1 cellular context compared by ENCODE assay signal in genomic region chr1:243254927-243255790, GRCh38.
TF ChIP-seq lines count a peak whose summit lies in the region.

CEP170 (minus strand) TSS chr1:243255281; CDS start chr1:243225280, 30,001 bp downstream.

TF ChIP-seq in HEK293, 187 proteins besides CTCF, POLR2A, EP300 and RAD21 (continued from another document and continues in another):
- TF ChIP-seq ZBTB8A (tag by site-specific recombination; IDR thresholded peaks at IDR 0.05), result peak; percentile 21; the same call in 1 of the 2 replicates
- TF ChIP-seq ZNF626 (tag by site-specific recombination; IDR thresholded peaks at IDR 0.05), result no peak
- TF ChIP-seq BCL11A (tag by site-specific recombination; IDR thresholded peaks at IDR 0.05; ENCODE audit: low read depth), result no peak
- 0 out of 2 replicates have a peak, but pooled peaks have one; percentile 20 for TF ChIP-seq ZNF596 (tag by site-specific recombination; IDR thresholded peaks at IDR 0.05)
- peak; percentile 99 for TF ChIP-seq ZNF223 (tag by site-specific recombination; IDR thresholded peaks at IDR 0.05)
- TF ChIP-seq, protein P1, sequence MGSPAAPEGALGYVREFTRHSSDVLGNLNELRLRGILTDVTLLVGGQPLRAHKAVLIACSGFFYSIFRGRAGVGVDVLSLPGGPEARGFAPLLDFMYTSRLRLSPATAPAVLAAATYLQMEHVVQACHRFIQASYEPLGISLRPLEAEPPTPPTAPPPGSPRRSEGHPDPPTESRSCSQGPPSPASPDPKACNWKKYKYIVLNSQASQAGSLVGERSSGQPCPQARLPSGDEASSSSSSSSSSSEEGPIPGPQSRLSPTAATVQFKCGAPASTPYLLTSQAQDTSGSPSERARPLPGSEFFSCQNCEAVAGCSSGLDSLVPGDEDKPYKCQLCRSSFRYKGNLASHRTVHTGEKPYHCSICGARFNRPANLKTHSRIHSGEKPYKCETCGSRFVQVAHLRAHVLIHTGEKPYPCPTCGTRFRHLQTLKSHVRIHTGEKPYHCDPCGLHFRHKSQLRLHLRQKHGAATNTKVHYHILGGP (tag by site-specific recombination; IDR thresholded peaks at IDR 0.05), result no peak
- TF ChIP-seq, protein P2, sequence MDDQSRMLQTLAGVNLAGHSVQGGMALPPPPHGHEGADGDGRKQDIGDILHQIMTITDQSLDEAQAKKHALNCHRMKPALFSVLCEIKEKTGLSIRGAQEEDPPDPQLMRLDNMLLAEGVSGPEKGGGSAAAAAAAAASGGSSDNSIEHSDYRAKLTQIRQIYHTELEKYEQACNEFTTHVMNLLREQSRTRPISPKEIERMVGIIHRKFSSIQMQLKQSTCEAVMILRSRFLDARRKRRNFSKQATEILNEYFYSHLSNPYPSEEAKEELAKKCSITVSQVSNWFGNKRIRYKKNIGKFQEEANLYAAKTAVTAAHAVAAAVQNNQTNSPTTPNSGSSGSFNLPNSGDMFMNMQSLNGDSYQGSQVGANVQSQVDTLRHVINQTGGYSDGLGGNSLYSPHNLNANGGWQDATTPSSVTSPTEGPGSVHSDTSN (CRISPR knock-in tag; IDR thresholded peaks at IDR 0.05), result 0 out of 2 replicates have a peak, but pooled peaks have one; percentile 6
- TF ChIP-seq ZBTB48 (tag by site-specific recombination; IDR thresholded peaks at IDR 0.05), result peak; percentile 94
- TF ChIP-seq ZSCAN30 (tag by site-specific recombination; IDR thresholded peaks at IDR 0.05), result peak; percentile 49
- TF ChIP-seq ZNF785 (tag by site-specific recombination; IDR thresholded peaks at IDR 0.05), result no peak
- TF ChIP-seq ZNF639 (tag by site-specific recombination; IDR thresholded peaks at IDR 0.05), result no peak
- 0 out of 2 replicates have a peak, but pooled peaks have one; percentile 32 for TF ChIP-seq ZNF24 (tag by site-specific recombination; IDR thresholded peaks at IDR 0.05)
- no peak; the same call in 1 of the 2 replicates for TF ChIP-seq SP3 (tag by site-specific recombination; IDR thresholded peaks at IDR 0.05)
- TF ChIP-seq, protein P3, sequence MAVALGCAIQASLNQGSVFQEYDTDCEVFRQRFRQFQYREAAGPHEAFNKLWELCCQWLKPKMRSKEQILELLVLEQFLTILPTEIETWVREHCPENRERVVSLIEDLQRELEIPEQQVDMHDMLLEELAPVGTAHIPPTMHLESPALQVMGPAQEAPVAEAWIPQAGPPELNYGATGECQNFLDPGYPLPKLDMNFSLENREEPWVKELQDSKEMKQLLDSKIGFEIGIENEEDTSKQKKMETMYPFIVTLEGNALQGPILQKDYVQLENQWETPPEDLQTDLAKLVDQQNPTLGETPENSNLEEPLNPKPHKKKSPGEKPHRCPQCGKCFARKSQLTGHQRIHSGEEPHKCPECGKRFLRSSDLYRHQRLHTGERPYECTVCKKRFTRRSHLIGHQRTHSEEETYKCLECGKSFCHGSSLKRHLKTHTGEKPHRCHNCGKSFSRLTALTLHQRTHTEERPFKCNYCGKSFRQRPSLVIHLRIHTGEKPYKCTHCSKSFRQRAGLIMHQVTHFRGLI (tag by site-specific recombination; IDR thresholded peaks at IDR 0.05), result peak; percentile 65; the same call in 1 of the 2 replicates
- peak; percentile 59 for TF ChIP-seq ZNF660 (tag by site-specific recombination; IDR thresholded peaks at IDR 0.05)
- TF ChIP-seq ZNF138 (tag by site-specific recombination; IDR thresholded peaks at IDR 0.05; ENCODE audit: borderline replicate concordance), result no peak
- TF ChIP-seq, protein P4, sequence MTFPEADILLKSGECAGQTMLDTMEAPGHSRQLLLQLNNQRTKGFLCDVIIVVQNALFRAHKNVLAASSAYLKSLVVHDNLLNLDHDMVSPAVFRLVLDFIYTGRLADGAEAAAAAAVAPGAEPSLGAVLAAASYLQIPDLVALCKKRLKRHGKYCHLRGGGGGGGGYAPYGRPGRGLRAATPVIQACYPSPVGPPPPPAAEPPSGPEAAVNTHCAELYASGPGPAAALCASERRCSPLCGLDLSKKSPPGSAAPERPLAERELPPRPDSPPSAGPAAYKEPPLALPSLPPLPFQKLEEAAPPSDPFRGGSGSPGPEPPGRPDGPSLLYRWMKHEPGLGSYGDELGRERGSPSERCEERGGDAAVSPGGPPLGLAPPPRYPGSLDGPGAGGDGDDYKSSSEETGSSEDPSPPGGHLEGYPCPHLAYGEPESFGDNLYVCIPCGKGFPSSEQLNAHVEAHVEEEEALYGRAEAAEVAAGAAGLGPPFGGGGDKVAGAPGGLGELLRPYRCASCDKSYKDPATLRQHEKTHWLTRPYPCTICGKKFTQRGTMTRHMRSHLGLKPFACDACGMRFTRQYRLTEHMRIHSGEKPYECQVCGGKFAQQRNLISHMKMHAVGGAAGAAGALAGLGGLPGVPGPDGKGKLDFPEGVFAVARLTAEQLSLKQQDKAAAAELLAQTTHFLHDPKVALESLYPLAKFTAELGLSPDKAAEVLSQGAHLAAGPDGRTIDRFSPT (tag by site-specific recombination; IDR thresholded peaks at IDR 0.05), result no peak
- peak; percentile 47; the same call in 1 of the 2 replicates for TF ChIP-seq ZNF366 (tag by site-specific recombination; conservative IDR thresholded peaks at IDR 0.05)
- no peak for TF ChIP-seq ZNF239 (tag by site-specific recombination; IDR thresholded peaks at IDR 0.05)
- peak; percentile 85 for TF ChIP-seq ZEB2 (tag by site-specific recombination; IDR thresholded peaks at IDR 0.05)
- TF ChIP-seq KLF8 (tag by site-specific recombination; IDR thresholded peaks at IDR 0.05), result peak; percentile 74; the same call in 1 of the 2 replicates
- TF ChIP-seq ZNF843 (tag by site-specific recombination; IDR thresholded peaks at IDR 0.05), result peak; percentile 53
- peak; percentile 88 for TF ChIP-seq ZNF501 (tag by site-specific recombination; IDR thresholded peaks at IDR 0.05)
- peak; percentile 96 for TF ChIP-seq OVOL3 (tag by site-specific recombination; IDR thresholded peaks at IDR 0.05)
- 0 out of 2 replicates have a peak, but pooled peaks have one; percentile 66 for TF ChIP-seq ZNF221 (tag by site-specific recombination; IDR thresholded peaks at IDR 0.05; ENCODE audit: borderline replicate concordance)
- TF ChIP-seq KLF1 (tag by site-specific recombination; IDR thresholded peaks at IDR 0.05), result peak; percentile 69
- peak; percentile 73; the same call in 1 of the 2 replicates for TF ChIP-seq REPIN1 (tag by site-specific recombination; IDR thresholded peaks at IDR 0.05; ENCODE audit: low read depth)
- TF ChIP-seq ZSCAN5A (tag by site-specific recombination; IDR thresholded peaks at IDR 0.05), result no peak
- peak; percentile 52; the same call in 1 of the 2 replicates for TF ChIP-seq KLF10 (tag by site-specific recombination; IDR thresholded peaks at IDR 0.05)
- TF ChIP-seq, protein P5, sequence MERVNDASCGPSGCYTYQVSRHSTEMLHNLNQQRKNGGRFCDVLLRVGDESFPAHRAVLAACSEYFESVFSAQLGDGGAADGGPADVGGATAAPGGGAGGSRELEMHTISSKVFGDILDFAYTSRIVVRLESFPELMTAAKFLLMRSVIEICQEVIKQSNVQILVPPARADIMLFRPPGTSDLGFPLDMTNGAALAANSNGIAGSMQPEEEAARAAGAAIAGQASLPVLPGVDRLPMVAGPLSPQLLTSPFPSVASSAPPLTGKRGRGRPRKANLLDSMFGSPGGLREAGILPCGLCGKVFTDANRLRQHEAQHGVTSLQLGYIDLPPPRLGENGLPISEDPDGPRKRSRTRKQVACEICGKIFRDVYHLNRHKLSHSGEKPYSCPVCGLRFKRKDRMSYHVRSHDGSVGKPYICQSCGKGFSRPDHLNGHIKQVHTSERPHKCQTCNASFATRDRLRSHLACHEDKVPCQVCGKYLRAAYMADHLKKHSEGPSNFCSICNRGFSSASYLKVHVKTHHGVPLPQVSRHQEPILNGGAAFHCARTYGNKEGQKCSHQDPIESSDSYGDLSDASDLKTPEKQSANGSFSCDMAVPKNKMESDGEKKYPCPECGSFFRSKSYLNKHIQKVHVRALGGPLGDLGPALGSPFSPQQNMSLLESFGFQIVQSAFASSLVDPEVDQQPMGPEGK (tag by site-specific recombination; IDR thresholded peaks at IDR 0.05), result peak; percentile 67; the same call in 1 of the 2 replicates
- TF ChIP-seq KLF7 (tag by site-specific recombination; IDR thresholded peaks at IDR 0.05; ENCODE audit: borderline replicate concordance), result no peak
- no peak for TF ChIP-seq ZNF280D (tag by site-specific recombination; IDR thresholded peaks at IDR 0.05)
- TF ChIP-seq, protein P6, sequence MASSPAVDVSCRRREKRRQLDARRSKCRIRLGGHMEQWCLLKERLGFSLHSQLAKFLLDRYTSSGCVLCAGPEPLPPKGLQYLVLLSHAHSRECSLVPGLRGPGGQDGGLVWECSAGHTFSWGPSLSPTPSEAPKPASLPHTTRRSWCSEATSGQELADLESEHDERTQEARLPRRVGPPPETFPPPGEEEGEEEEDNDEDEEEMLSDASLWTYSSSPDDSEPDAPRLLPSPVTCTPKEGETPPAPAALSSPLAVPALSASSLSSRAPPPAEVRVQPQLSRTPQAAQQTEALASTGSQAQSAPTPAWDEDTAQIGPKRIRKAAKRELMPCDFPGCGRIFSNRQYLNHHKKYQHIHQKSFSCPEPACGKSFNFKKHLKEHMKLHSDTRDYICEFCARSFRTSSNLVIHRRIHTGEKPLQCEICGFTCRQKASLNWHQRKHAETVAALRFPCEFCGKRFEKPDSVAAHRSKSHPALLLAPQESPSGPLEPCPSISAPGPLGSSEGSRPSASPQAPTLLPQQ (tag by site-specific recombination; IDR thresholded peaks at IDR 0.05), result peak; percentile 78; the same call in 1 of the 2 replicates
- TF ChIP-seq ZNF658 (tag by site-specific recombination; IDR thresholded peaks at IDR 0.05), result no peak
- peak; percentile 100 for TF ChIP-seq ZNF335 (tag by site-specific recombination; conservative IDR thresholded peaks at IDR 0.05)
- peak; percentile 81 for TF ChIP-seq GLIS1 (tag by site-specific recombination; IDR thresholded peaks at IDR 0.05)
- peak; percentile 52; the same call in 1 of the 2 replicates for TF ChIP-seq ZNF324 (tag by site-specific recombination; IDR thresholded peaks at IDR 0.05)
- TF ChIP-seq ZBTB44 (tag by site-specific recombination; IDR thresholded peaks at IDR 0.05), result 0 out of 2 replicates have a peak, but pooled peaks have one; percentile 22
- peak; percentile 92 for TF ChIP-seq ZNF341 (tag by site-specific recombination; IDR thresholded peaks at IDR 0.05; ENCODE audit: low read depth)
- no peak for TF ChIP-seq AEBP2 (tag by site-specific recombination; IDR thresholded peaks at IDR 0.05; ENCODE audit: borderline replicate concordance)
